In the genomic region with DNA sequence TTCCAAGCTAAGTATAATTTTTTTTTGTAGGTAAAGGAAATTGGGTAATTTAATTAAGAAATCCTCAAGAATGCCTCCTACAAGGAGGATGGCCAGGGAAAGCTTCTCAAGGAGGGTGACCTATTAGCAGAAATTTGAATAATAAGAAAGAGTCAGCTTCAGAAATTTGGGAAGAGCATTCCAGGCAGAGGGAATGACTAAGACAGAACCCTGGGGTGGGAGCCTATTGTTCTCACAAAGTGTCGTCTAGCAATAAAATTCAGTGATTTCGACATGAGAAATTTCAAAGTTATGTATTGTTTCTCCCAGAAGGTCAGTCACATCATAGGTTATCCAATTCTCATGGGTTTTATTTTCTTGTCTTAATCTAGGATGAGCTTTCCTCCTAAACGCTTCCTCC, we compare ENCODE assay signal across 21 cellular contexts.
A peak's percentile ranks its signal among the peaks of the same experiment; 100 is the strongest.
DNase-seq lines count a peak whose midpoint lies in the region; ATAC-seq, FAIRE-seq and TF ChIP-seq lines count a peak whose summit lies in the region.
"Had no signal": no experiment of that assay in that cellular context is flagged by ENCODE, and none has a peak within 500 bp of the region (broad histone marks: within the 10 kb centered on the region; RNA-seq: fewer than 3 reads in every experiment).

No MANE protein-coding gene starts in this region.

- peak; percentile 49; the same call in 2 of the 3 replicates for ATAC-seq in RWPE2 (ENCODE audit: low read depth)
- ATAC-seq in left colon: no peak
- no peak for ATAC-seq in activated CD8-positive, alpha-beta T cell treated with anti-CD3 and anti-CD28 coated beads for 36 hours
- ATAC-seq: CD8-positive, alpha-beta T cell had no signal

- no peaks in the 10 kb centered on the region for H3K79me2 ChIP-seq in mammary epithelial cell (ENCODE audit: insufficient read depth, low read length)

- no TSS peak for BruUV-seq in MCF 10A (replicated peaks; lab: Mats Ljungman, UMichigan)
- BruUV-seq in mammary epithelial cell (replicated peaks; lab: Mats Ljungman, UMichigan): no TSS peak

- H3K36me3 Mint-ChIP-seq in MCF 10A (ENCODE audit: insufficient read depth, unreplicated experiment): no peaks in the 10 kb centered on the region
- H3K36me3 Mint-ChIP-seq in activated CD8-positive, alpha-beta T cell treated with anti-CD3 and anti-CD28 coated beads for 36 hours (ENCODE audit: low read depth): no peaks in the 10 kb centered on the region
- H3K36me3 Mint-ChIP-seq: CD8-positive, alpha-beta T cell; IgD-negative memory B cell had no signal

- no peaks in the 10 kb centered on the region for H3K27me3 ChIP-seq in mammary epithelial cell (ENCODE audit: insufficient read depth, low read length)
- no peaks in the 10 kb centered on the region for H3K27me3 ChIP-seq in RWPE2 (ENCODE audit: insufficient read depth, poor library complexity, severe bottlenecking)
- H3K27me3 ChIP-seq: BLaER1 treated with 17β-estradiol and CSF1 and Interleukin-3, amounts not matched to agents 10 nM and 100 nM had no signal

- POLR2A ChIA-PET in MCF 10A (lab: Yijun Ruan, JAX): interaction anchor here (0.6 kb wide), 1 partner anchor 1428 kb away, joined by 3 read pairs; no protein-coding TSS in a partner anchor
- POLR2A ChIA-PET in activated CD8-positive, alpha-beta T cell treated with anti-CD3 and anti-CD28 coated beads for 36 hours (lab: Charles Lee): no interaction called here

- DNase-seq in MCF 10A (ENCODE audit: unreplicated experiment) (peak; percentile 36), mammary epithelial cell (no peak), RWPE2 (ENCODE audit: low spot score) (no peak), iPS DF 4.7 (ENCODE audit: extremely low read depth, low spot score) (peak; percentile 51), left colon (no peak), RCC 7860 (ENCODE audit: low spot score) (no peak), NCI-H524 treated with DMSO at 0.1 percent for 48 hours (lab: John Stamatoyannopoulos, UW) (no peak)
- DNase-seq in activated CD8-positive, alpha-beta T cell treated with anti-CD3 and anti-CD28 coated beads for 36 hours: no peak
- DNase-seq: CD8-positive, alpha-beta T cell; DND-41; NCI-H1694; NCI-H2081; NCI-H2171; NCI-H526; SHP77; SW 1271 had no signal

- H3K9ac ChIP-seq in mammary epithelial cell (ENCODE audit: insufficient read depth, low read length): no peak overlapping the region
- H3K9ac ChIP-seq: BLaER1 treated with 17β-estradiol and CSF1 and Interleukin-3, amounts not matched to agents 10 nM and 100 nM had no signal

- H3K27me3 Mint-ChIP-seq in MCF 10A (ENCODE audit: insufficient read depth, unreplicated experiment): no peaks in the 10 kb centered on the region
- no peaks in the 10 kb centered on the region for H3K27me3 Mint-ChIP-seq in activated CD8-positive, alpha-beta T cell treated with anti-CD3 and anti-CD28 coated beads for 36 hours
- H3K27me3 Mint-ChIP-seq: IgD-negative memory B cell had no signal

- FAIRE-seq in RCC 7860 (lab: Jason Lieb, UNC): no peak
- FAIRE-seq: GM12891 had no signal

- H3K4me1 ChIP-seq in mammary epithelial cell (ENCODE audit: insufficient read depth, low read length): no peaks in the 10 kb centered on the region
- H3K4me1 ChIP-seq in RWPE2 (ENCODE audit: insufficient read depth, poor library complexity, severe bottlenecking): no peaks in the 10 kb centered on the region
- H3K4me1 ChIP-seq: BLaER1 treated with 17β-estradiol and CSF1 and Interleukin-3, amounts not matched to agents 10 nM and 100 nM had no signal

- H3K27ac Mint-ChIP-seq in MCF 10A (ENCODE audit: low read depth, unreplicated experiment): no peak overlapping the region
- H3K27ac Mint-ChIP-seq in activated CD8-positive, alpha-beta T cell treated with anti-CD3 and anti-CD28 coated beads for 36 hours: no peak overlapping the region
- H3K27ac Mint-ChIP-seq: CD8-positive, alpha-beta T cell; IgD-negative memory B cell had no signal

- H3K4me2 ChIP-seq in mammary epithelial cell (ENCODE audit: insufficient read depth, low read depth, low read length): no peak overlapping the region
- H3K4me2 ChIP-seq: BLaER1 treated with 17β-estradiol and CSF1 and Interleukin-3, amounts not matched to agents 10 nM and 100 nM had no signal

- peaks cover 5% of the 10 kb centered on the region for H3K9me3 Mint-ChIP-seq in MCF 10A (ENCODE audit: unreplicated experiment)
- H3K9me3 Mint-ChIP-seq in activated CD8-positive, alpha-beta T cell treated with anti-CD3 and anti-CD28 coated beads for 36 hours: peaks cover 3% of the 10 kb centered on the region

- intact Hi-C loops in MCF 10A (cut with micrococcal nuclease) (no loop called here), mammary epithelial cell (cut with micrococcal nuclease) (no loop called here), left colon (cut with DNase I, micrococcal nuclease) (no loop called here)
- intact Hi-C loops in activated CD8-positive, alpha-beta T cell treated with anti-CD3 and anti-CD28 coated beads for 36 hours (cut with micrococcal nuclease): no loop called here

- H3K4me1 Mint-ChIP-seq in MCF 10A (ENCODE audit: insufficient read depth, unreplicated experiment): no peaks in the 10 kb centered on the region
- no peaks in the 10 kb centered on the region for H3K4me1 Mint-ChIP-seq in activated CD8-positive, alpha-beta T cell treated with anti-CD3 and anti-CD28 coated beads for 36 hours (ENCODE audit: low read depth)
- H3K4me1 Mint-ChIP-seq: IgD-negative memory B cell had no signal

- H3K9me3 ChIP-seq in mammary epithelial cell (replicated peaks; ENCODE audit: insufficient read depth, low read length) (peaks cover 3% of the 10 kb centered on the region), RWPE2 (ENCODE audit: severe bottlenecking) (no peaks in the 10 kb centered on the region)

- H4K20me1 ChIP-seq in mammary epithelial cell (ENCODE audit: insufficient read depth, low read length): no peaks in the 10 kb centered on the region
- H4K20me1 ChIP-seq: BLaER1 treated with 17β-estradiol and CSF1 and Interleukin-3, amounts not matched to agents 10 nM and 100 nM had no signal

- dilution Hi-C loops in mammary epithelial cell (cut with HindIII; ENCODE audit: low sequenced_read_pairs): no loop called here

- CTCF ChIA-PET in MCF 10A (lab: Yijun Ruan, JAX) (interaction anchor here (0.6 kb wide), 2 partner anchors 166 to 400 kb away, joined by 3 to 5 read pairs; no protein-coding TSS in a partner anchor), mammary epithelial cell (lab: Charles Lee; ENCODE audit: low non-redundant PET) (no interaction called here)
- CTCF ChIA-PET in activated CD8-positive, alpha-beta T cell treated with anti-CD3 and anti-CD28 coated beads for 36 hours (lab: Charles Lee): no interaction called here

- H3K27ac ChIP-seq in mammary epithelial cell (ENCODE audit: insufficient read depth, low read depth, low read length): no peak overlapping the region
- H3K27ac ChIP-seq in RWPE2 (ENCODE audit: poor library complexity, severe bottlenecking): no peak overlapping the region
- H3K27ac ChIP-seq: 22Rv1; BLaER1 treated with 17β-estradiol and CSF1 and Interleukin-3, amounts not matched to agents 10 nM and 100 nM; SK-N-MC had no signal

- in situ Hi-C loops in mammary epithelial cell (cut with MboI; ENCODE audit: low sequenced_read_pairs in 2 of 2): no loop called here

- H3K36me3 ChIP-seq in mammary epithelial cell (ENCODE audit: insufficient read depth, low read length) (no peaks in the 10 kb centered on the region), RWPE2 (ENCODE audit: low read depth) (no peaks in the 10 kb centered on the region)
- H3K36me3 ChIP-seq: BLaER1 treated with 17β-estradiol and CSF1 and Interleukin-3, amounts not matched to agents 10 nM and 100 nM had no signal

- WGBS in mammary epithelial cell (ENCODE audit: low coverage, missing lambda C conversion rate): 47% methylated on average over 3 of the region's 3 CpGs

- H2AFZ ChIP-seq in mammary epithelial cell (ENCODE audit: low read depth, low read length): no peak overlapping the region

- H3K4me3 ChIP-seq in mammary epithelial cell (replicated peaks in 1 of 3; ENCODE audit: insufficient read depth in 1 of 3, low read depth in 2 of 3, low read length in 3 of 3) (no peak overlapping the region), RWPE2 (ENCODE audit: severe bottlenecking) (no peak overlapping the region)
- H3K4me3 ChIP-seq: BLaER1 treated with 17β-estradiol and CSF1 and Interleukin-3, amounts not matched to agents 10 nM and 100 nM; SK-N-MC had no signal

- H3K4me3 Mint-ChIP-seq in MCF 10A (ENCODE audit: unreplicated experiment): no peak overlapping the region
- H3K4me3 Mint-ChIP-seq in activated CD8-positive, alpha-beta T cell treated with anti-CD3 and anti-CD28 coated beads for 36 hours: no peak overlapping the region
- H3K4me3 Mint-ChIP-seq: CD8-positive, alpha-beta T cell; IgD-negative memory B cell had no signal

- TF ChIP-seq CTCF in MCF 10A (IDR thresholded peaks at IDR 0.05; ENCODE audit: unreplicated experiment) (no peak), mammary epithelial cell (conservative IDR thresholded peaks at IDR 0.05 in 1 of 2, IDR thresholded peaks at IDR 0.05 in 1 of 2; ENCODE audit: extremely low read depth in 1 of 2, insufficient read depth in 1 of 2, low read depth in 1 of 2, low read length in 2 of 2) (no peak), RWPE2 (IDR thresholded peaks at IDR 0.05; ENCODE audit: poor library complexity, severe bottlenecking) (no peak)
- no peak for TF ChIP-seq CTCF in activated CD8-positive, alpha-beta T cell treated with anti-CD3 and anti-CD28 coated beads for 36 hours (IDR thresholded peaks at IDR 0.05)

Comparison
In these comparisons a context has a peak if more than half of its experiments do, and no peak if none do; other contexts are left out.
1. DNase-seq: peak in MCF 10A (single experiment) and iPS DF 4.7 (single experiment); none in mammary epithelial cell (single experiment), RWPE2 (single experiment), left colon (0 of 2), RCC 7860 (single experiment), NCI-H524 treated with DMSO at 0.1 percent for 48 hours (single experiment) and activated CD8-positive, alpha-beta T cell treated with anti-CD3 and anti-CD28 coated beads for 36 hours (single experiment).